Comparison of ENCODE assay signal across 23 cellular contexts in the genomic region with DNA sequence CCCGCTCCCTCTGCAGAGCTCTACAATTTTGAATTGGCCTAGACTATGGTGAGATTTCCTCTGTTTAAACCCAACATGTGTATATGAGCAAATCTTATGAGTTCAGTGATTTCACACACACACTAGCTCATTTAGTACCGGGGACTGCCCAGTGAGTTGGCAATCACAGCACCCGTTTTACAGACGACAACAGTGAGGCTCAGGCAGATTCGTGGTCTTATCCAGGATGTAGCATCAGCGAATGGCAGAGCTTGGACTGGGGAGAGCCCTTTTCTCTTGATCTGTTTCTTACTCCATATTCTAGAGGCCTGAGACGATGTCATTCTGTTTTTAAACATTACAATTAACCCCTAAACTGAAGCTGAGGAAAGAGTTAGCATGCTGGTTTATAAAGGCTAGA.
A peak's percentile ranks its signal among the peaks of the same experiment; 100 is the strongest.
DNase-seq lines count a peak whose midpoint lies in the region; ATAC-seq, FAIRE-seq and TF ChIP-seq lines count a peak whose summit lies in the region.
"Had no signal": no experiment of that assay in that cellular context is flagged by ENCODE, and none has a peak within 500 bp of the region (broad histone marks: within the 10 kb centered on the region; RNA-seq: fewer than 3 reads in every experiment).

No MANE protein-coding gene starts in this region.

- CTCF ChIA-PET in activated CD4-positive, alpha-beta memory T cell treated with anti-CD3 and anti-CD28 coated beads for 36 hours (lab: Charles Lee): interaction anchor here (0.6 kb wide), 1 partner anchor 236 kb away, joined by 3 read pairs; no protein-coding TSS in a partner anchor

- peaks cover 31% of the 10 kb centered on the region for H3K4me1 Mint-ChIP-seq in activated T-cell treated with anti-CD3 and anti-CD28 coated beads, Interleukin-2, amount 50 U/mL, for 24 hours (ENCODE audit: low read depth)
- H3K4me1 Mint-ChIP-seq in activated CD4-positive, alpha-beta memory T cell treated with anti-CD3 and anti-CD28 coated beads for 36 hours (ENCODE audit: low read depth): peaks cover 28% of the 10 kb centered on the region
- peaks cover 22% of the 10 kb centered on the region for H3K4me1 Mint-ChIP-seq in endothelial cell (ENCODE audit: unreplicated experiment)

- TF ChIP-seq CTCF in endothelial cell (IDR thresholded peaks at IDR 0.05; ENCODE audit: unreplicated experiment): no peak

- TF ChIP-seq POLR2A in GM12891 (IDR thresholded peaks at IDR 0.05; ENCODE audit: low read depth, low read length) (no peak), GM18505 (IDR thresholded peaks at IDR 0.05; ENCODE audit: borderline replicate concordance, extremely low read depth, insufficient read depth, insufficient read length) (no peak)

- FAIRE-seq in GM12891 (lab: Jason Lieb, UNC): peak; percentile 69
- FAIRE-seq: colon, RCC 7860 had no signal

- peaks cover 2% of the 10 kb centered on the region for H3K27me3 Mint-ChIP-seq in activated T-cell treated with anti-CD3 and anti-CD28 coated beads, Interleukin-2, amount 50 U/mL, for 24 hours
- no peaks in the 10 kb centered on the region for H3K27me3 Mint-ChIP-seq in activated CD4-positive, alpha-beta memory T cell treated with anti-CD3 and anti-CD28 coated beads for 36 hours
- H3K27me3 Mint-ChIP-seq in endothelial cell (ENCODE audit: unreplicated experiment): peaks cover 10% of the 10 kb centered on the region

- intact Hi-C loops in activated CD4-positive, alpha-beta memory T cell treated with anti-CD3 and anti-CD28 coated beads for 36 hours (cut with micrococcal nuclease): no loop called here

- POLR2A ChIA-PET in activated CD4-positive, alpha-beta memory T cell treated with anti-CD3 and anti-CD28 coated beads for 36 hours (lab: Charles Lee): no interaction called here

- H3K4me3 Mint-ChIP-seq in activated T-cell treated with anti-CD3 and anti-CD28 coated beads, Interleukin-2, amount 50 U/mL, for 24 hours: no peak overlapping the region
- H3K4me3 Mint-ChIP-seq in activated CD4-positive, alpha-beta memory T cell treated with anti-CD3 and anti-CD28 coated beads for 36 hours: no peak overlapping the region
- no peak overlapping the region for H3K4me3 Mint-ChIP-seq in endothelial cell (ENCODE audit: unreplicated experiment)
- H3K4me3 Mint-ChIP-seq: brain had no signal

- ATAC-seq in SK-N-SH treated with all-trans-retinoic acid at 6 μM for 48 hours (no peak), GM18505 (IDR thresholded peaks at IDR 0.05; ENCODE audit: unreplicated experiment) (no peak)
- ATAC-seq: left cardiac atrium had no signal

- no peaks in the 10 kb centered on the region for H3K36me3 Mint-ChIP-seq in activated T-cell treated with anti-CD3 and anti-CD28 coated beads, Interleukin-2, amount 50 U/mL, for 24 hours (ENCODE audit: low read depth)
- H3K36me3 Mint-ChIP-seq in activated CD4-positive, alpha-beta memory T cell treated with anti-CD3 and anti-CD28 coated beads for 36 hours: peaks cover 3% of the 10 kb centered on the region
- H3K36me3 Mint-ChIP-seq in endothelial cell (ENCODE audit: low read depth, unreplicated experiment): peaks cover 3% of the 10 kb centered on the region
- H3K36me3 Mint-ChIP-seq: brain, natural killer cell had no signal

- H3K27ac Mint-ChIP-seq in activated T-cell treated with anti-CD3 and anti-CD28 coated beads, Interleukin-2, amount 50 U/mL, for 24 hours: peak overlapping the region; percentile 89
- peak overlapping the region; percentile 83 for H3K27ac Mint-ChIP-seq in activated CD4-positive, alpha-beta memory T cell treated with anti-CD3 and anti-CD28 coated beads for 36 hours
- peak overlapping the region; percentile 88 for H3K27ac Mint-ChIP-seq in endothelial cell (ENCODE audit: unreplicated experiment)
- H3K27ac Mint-ChIP-seq: brain had no signal

- DNase-seq in activated T-cell treated with anti-CD3 and anti-CD28 coated beads, Interleukin-2, amount 50 U/mL, for 24 hours: no peak
- DNase-seq in activated T-cell treated with anti-CD3 and anti-CD28 coated beads for 4 hours (no peak), GM12891 (ENCODE audit: insufficient read length, low spot score) (no peak), endothelial cell (ENCODE audit: low spot score) (no peak), DMS153 (lab: John Stamatoyannopoulos, UW) (no peak)
- DNase-seq in activated CD4-positive, alpha-beta memory T cell treated with anti-CD3 and anti-CD28 coated beads for 36 hours: peak; percentile 28
- DNase-seq: activated CD8-positive, alpha-beta memory T cell treated with anti-CD3 and anti-CD28 coated beads, Interleukin-2, amount 50 U/mL, for 4 hours; C1 segment of cervical spinal cord; HCEC 1CT; left cardiac atrium; mesendoderm; natural killer cell; NCI-H1092; NCI-H2081; NCI-H446 treated with DMSO at 0.1 percent for 48 hours; NK-92 treated with Interleukin-12 subunit alpha and Interleukin-12 subunit beta, amount 100 ng/mL, for 24 hours; ovary; stimulated activated CD4-positive, alpha-beta T cell treated with anti-CD3 and anti-CD28 coated beads, Interleukin-15, amount 100 ng/mL, for 24 hours had no signal

- peaks cover 6% of the 10 kb centered on the region for H3K9me3 Mint-ChIP-seq in activated T-cell treated with anti-CD3 and anti-CD28 coated beads, Interleukin-2, amount 50 U/mL, for 24 hours
- peaks cover 8% of the 10 kb centered on the region for H3K9me3 Mint-ChIP-seq in activated CD4-positive, alpha-beta memory T cell treated with anti-CD3 and anti-CD28 coated beads for 36 hours
- no peaks in the 10 kb centered on the region for H3K9me3 Mint-ChIP-seq in endothelial cell (ENCODE audit: unreplicated experiment)
- H3K9me3 Mint-ChIP-seq: natural killer cell had no signal

TF ChIP-seq in GM12891, 5 proteins besides CTCF, POLR2A, EP300 and RAD21:
- TF ChIP-seq SPI1 (IDR thresholded peaks at IDR 0.05; ENCODE audit: low read depth, low read length) (no peak), POU2F2 (IDR thresholded peaks at IDR 0.05; ENCODE audit: low read depth, low read length) (no peak), POLR2AphosphoS5 (IDR thresholded peaks at IDR 0.05; ENCODE audit: low read depth, low read length) (no peak), PAX5 (IDR thresholded peaks at IDR 0.05; ENCODE audit: insufficient read depth, low read length, severe bottlenecking) (no peak), TAF1 (IDR thresholded peaks at IDR 0.05; ENCODE audit: low read depth, low read length) (no peak)

TF ChIP-seq in SK-N-SH treated with all-trans-retinoic acid at 6 μM for 48 hours, 23 proteins besides CTCF, POLR2A, EP300 and RAD21:
- TF ChIP-seq ZC3H10 (CRISPR knock-in tag; IDR thresholded peaks at IDR 0.05) (no peak), CSDC2 (CRISPR knock-in tag; IDR thresholded peaks at IDR 0.05) (no peak), OSR1 (CRISPR knock-in tag; IDR thresholded peaks at IDR 0.05) (no peak), BACH2 (CRISPR knock-in tag; IDR thresholded peaks at IDR 0.05; ENCODE audit: borderline replicate concordance) (no peak), ISL1 (CRISPR knock-in tag; IDR thresholded peaks at IDR 0.05) (no peak), ZFP3 (CRISPR knock-in tag; IDR thresholded peaks at IDR 0.05) (no peak)
- TF ChIP-seq, protein P1, sequence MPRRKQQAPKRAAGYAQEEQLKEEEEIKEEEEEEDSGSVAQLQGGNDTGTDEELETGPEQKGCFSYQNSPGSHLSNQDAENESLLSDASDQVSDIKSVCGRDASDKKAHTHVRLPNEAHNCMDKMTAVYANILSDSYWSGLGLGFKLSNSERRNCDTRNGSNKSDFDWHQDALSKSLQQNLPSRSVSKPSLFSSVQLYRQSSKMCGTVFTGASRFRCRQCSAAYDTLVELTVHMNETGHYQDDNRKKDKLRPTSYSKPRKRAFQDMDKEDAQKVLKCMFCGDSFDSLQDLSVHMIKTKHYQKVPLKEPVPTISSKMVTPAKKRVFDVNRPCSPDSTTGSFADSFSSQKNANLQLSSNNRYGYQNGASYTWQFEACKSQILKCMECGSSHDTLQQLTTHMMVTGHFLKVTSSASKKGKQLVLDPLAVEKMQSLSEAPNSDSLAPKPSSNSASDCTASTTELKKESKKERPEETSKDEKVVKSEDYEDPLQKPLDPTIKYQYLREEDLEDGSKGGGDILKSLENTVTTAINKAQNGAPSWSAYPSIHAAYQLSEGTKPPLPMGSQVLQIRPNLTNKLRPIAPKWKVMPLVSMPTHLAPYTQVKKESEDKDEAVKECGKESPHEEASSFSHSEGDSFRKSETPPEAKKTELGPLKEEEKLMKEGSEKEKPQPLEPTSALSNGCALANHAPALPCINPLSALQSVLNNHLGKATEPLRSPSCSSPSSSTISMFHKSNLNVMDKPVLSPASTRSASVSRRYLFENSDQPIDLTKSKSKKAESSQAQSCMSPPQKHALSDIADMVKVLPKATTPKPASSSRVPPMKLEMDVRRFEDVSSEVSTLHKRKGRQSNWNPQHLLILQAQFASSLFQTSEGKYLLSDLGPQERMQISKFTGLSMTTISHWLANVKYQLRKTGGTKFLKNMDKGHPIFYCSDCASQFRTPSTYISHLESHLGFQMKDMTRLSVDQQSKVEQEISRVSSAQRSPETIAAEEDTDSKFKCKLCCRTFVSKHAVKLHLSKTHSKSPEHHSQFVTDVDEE (CRISPR knock-in tag; IDR thresholded peaks at IDR 0.05): no peak
